In the genomic region with DNA sequence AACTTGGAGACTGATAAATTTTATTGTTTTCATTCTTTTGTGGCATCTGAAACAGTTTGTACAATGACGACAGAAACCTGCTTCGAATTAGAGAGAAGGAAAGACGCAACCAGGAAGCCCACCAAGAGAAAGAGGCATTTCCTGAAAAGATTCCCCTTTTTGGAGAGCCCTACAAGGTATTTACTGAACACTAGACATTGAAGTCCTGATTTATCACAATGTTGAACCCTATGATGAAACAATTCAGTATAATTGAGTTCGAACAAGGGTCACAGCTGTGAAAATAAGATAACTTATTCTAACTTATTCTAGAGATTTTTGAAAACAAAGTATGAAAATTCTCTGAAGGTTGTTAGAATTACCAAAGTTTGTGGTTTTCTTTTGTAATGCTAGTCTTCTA, we compare ENCODE assay signal across 11 cellular contexts.
DNase-seq lines count a peak whose midpoint lies in the region; ATAC-seq and TF ChIP-seq lines count a peak whose summit lies in the region.
"Had no signal": no experiment of that assay in that cellular context is flagged by ENCODE, and none has a peak within 500 bp of the region (broad histone marks: within the 10 kb centered on the region; RNA-seq: fewer than 3 reads in every experiment).

No MANE protein-coding gene starts in this region.

- DNase-seq in GF-D8 (lab: John Stamatoyannopoulos, UW) = peak; percentile 56
- no peak for DNase-seq in ascending aorta (ENCODE audit: low spot score in 2 of 2)
- DNase-seq in left ventricle myocardium superior = no peak
- DNase-seq in sigmoid colon = no peak
- DNase-seq in hypothalamus (lab: John Stamatoyannopoulos, UW) = no peak
- no peak for DNase-seq in NK-92 (lab: John Stamatoyannopoulos, UW; ENCODE audit: unreplicated experiment)
- DNase-seq: NK-92 treated with Interleukin-12 subunit alpha and Interleukin-12 subunit beta, amount 100 ng/mL, for 24 hours; occipital lobe had no signal

- H3K27me3 ChIP-seq in ascending aorta (no peaks in the 10 kb centered on the region), sigmoid colon (no peaks in the 10 kb centered on the region)

- H3K27ac ChIP-seq in ascending aorta (peak overlapping the region; percentile 86 to 87), sigmoid colon (peak overlapping the region; percentile 70 to 87 (median 84))

- H3K4me3 ChIP-seq in ascending aorta = peak overlapping the region; percentile 19 to 48
- H3K4me3 ChIP-seq in sigmoid colon = peak overlapping the region in 1 of 4 donors; percentile 31

- WGBS in sigmoid colon, 2 donors = 68 to 86% methylated on average over 4 of the region's 4 CpGs

- H3K9me3 ChIP-seq in ascending aorta (no peaks in the 10 kb centered on the region), sigmoid colon (no peaks in the 10 kb centered on the region)

- intact Hi-C loops in ascending aorta (cut with DNase I) = no loop called here
- intact Hi-C loops in left ventricle myocardium superior (cut with micrococcal nuclease) = no loop called here
- intact Hi-C loops in sigmoid colon (cut with DNase I) = no loop called here

- peaks cover 4 to 10% of the 10 kb centered on the region in 2 donors for H3K36me3 ChIP-seq in ascending aorta
- peaks cover 0 to 15% (median 7%) of the 10 kb centered on the region in 4 donors for H3K36me3 ChIP-seq in sigmoid colon

- ATAC-seq in left ventricle myocardium superior (peak; percentile 7), HG02938 (IDR thresholded peaks at IDR 0.05; ENCODE audit: unreplicated experiment) (no peak), GM21423 (IDR thresholded peaks at IDR 0.05; ENCODE audit: unreplicated experiment) (no peak)
- ATAC-seq: activated naive CD4-positive, alpha-beta T cell treated with anti-CD3 and anti-CD28 coated beads, Interleukin-2, amount 50 U/mL, for 72 hours had no signal

- TF ChIP-seq EP300 in sigmoid colon (IDR thresholded peaks at IDR 0.05) = no peak

- TF ChIP-seq CTCF in ascending aorta (IDR thresholded peaks at IDR 0.05) (no peak), sigmoid colon (IDR thresholded peaks at IDR 0.05) (no peak)

- H3K4me1 ChIP-seq in ascending aorta = peaks cover 5 to 47% of the 10 kb centered on the region in 2 donors
- H3K4me1 ChIP-seq in sigmoid colon = peaks cover 0 to 99% (median 83%) of the 10 kb centered on the region in 4 donors

- no peak for TF ChIP-seq POLR2A in sigmoid colon (IDR thresholded peaks at IDR 0.05)
